ENCODE assay signal across 10 cellular contexts in the genomic region with DNA sequence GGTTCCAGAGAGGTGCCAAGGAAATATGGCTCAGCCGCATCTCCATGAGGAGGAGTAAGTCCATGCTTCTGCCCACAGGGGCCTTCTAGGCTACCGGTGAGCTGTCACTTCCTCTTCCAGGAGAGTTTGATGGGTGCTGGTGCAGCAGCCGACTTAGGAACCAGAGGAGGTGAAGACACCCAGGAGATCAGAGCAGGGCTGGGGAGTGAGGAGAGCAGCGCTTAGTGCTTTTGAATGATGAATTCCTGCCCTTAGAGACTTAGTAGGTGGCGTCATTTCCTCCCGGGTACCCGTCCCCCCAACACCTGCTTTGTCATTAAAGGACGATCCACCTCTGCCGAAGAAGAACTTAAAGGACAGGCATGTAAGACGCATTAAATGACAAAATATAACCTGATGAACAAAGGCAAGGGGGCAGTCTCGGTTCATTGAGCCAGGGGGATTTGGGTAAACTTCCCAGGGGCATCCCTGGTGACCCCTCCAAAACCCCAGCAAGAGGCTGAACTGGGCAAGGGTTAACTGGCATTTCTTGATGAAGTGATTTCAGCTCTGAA.
DNase-seq lines count a peak whose midpoint lies in the region; ATAC-seq, FAIRE-seq and TF ChIP-seq lines count a peak whose summit lies in the region.
"Had no signal": no experiment of that assay in that cellular context is flagged by ENCODE, and none has a peak within 500 bp of the region (broad histone marks: within the 10 kb centered on the region; RNA-seq: fewer than 3 reads in every experiment).

No MANE protein-coding gene starts in this region.

- no peak overlapping the region for H3K9ac ChIP-seq in H9 (ENCODE audit: extremely low read depth, insufficient read length, low read length)
- no peak overlapping the region for H3K9ac ChIP-seq in mesenchymal stem cell (ENCODE audit: low read length)

- no peak overlapping the region for H2AK5ac ChIP-seq in H9 (ENCODE audit: insufficient read length, low read length)
- H2AK5ac ChIP-seq in mesenchymal stem cell (ENCODE audit: low read length, severe bottlenecking) = no peak overlapping the region

- H3K23me2 ChIP-seq in H9 (ENCODE audit: insufficient read length, low read depth, low read length, poor library complexity, severe bottlenecking) = no peaks in the 10 kb centered on the region

- no peaks in the 10 kb centered on the region for H3K36me3 Mint-ChIP-seq in H9 (ENCODE audit: insufficient read depth in 1 of 3, low read depth in 3 of 3)

- H4K8ac ChIP-seq in H9 (replicated peaks; ENCODE audit: insufficient read length, low read depth, low read length) (no peak overlapping the region), mesenchymal stem cell (ENCODE audit: low read length) (peak overlapping the region; percentile 83)

- H3K27me3 ChIP-seq in H9 (ENCODE audit: insufficient read depth, low read length) (no peaks in the 10 kb centered on the region; the same call in 1 of the 2 replicates), mesenchymal stem cell (ENCODE audit: control insufficient read depth in 1 of 2, insufficient read depth in 1 of 2, low read length in 2 of 2) (peaks cover 41 to 77% of the 10 kb centered on the region in 2 experiments)
- H3K27me3 ChIP-seq: SJSA1 had no signal

- no peaks in the 10 kb centered on the region for H3K79me2 ChIP-seq in H9 (ENCODE audit: insufficient read depth, low read length)

- no peak overlapping the region for H3K4ac ChIP-seq in H9 (ENCODE audit: low read depth, low read length)
- no peak overlapping the region for H3K4ac ChIP-seq in mesenchymal stem cell (ENCODE audit: low read depth in 1 of 2, low read length in 2 of 2)

- H3K4me1 ChIP-seq in H9 (ENCODE audit: insufficient read depth, low read length) = 0 out of 2 replicates have a peak, but pooled peaks cover 2% of the 10 kb centered on the region
- H3K4me1 ChIP-seq in mesenchymal stem cell (ENCODE audit: control insufficient read depth, insufficient read depth, low read depth, low read length) = no peaks in the 10 kb centered on the region
- H3K4me1 ChIP-seq: SJSA1 had no signal

- H2AFZ ChIP-seq in H9 (ENCODE audit: low read length) = no peak overlapping the region
- no peak overlapping the region for H2AFZ ChIP-seq in mesenchymal stem cell (ENCODE audit: low read depth, low read length)

- H3K27ac ChIP-seq in H9 (ENCODE audit: insufficient read length, low read depth, low read length) (no peak overlapping the region), mesenchymal stem cell (ENCODE audit: low read length, poor library complexity, severe bottlenecking) (no peak overlapping the region)
- H3K27ac ChIP-seq: SJSA1 had no signal

- H3K9me3 ChIP-seq in H9 (ENCODE audit: control insufficient read depth, low read depth, low read length) (no peaks in the 10 kb centered on the region), mesenchymal stem cell (ENCODE audit: control insufficient read depth, low read length) (no peaks in the 10 kb centered on the region)
- H3K9me3 ChIP-seq: SJSA1 had no signal

- H3K27ac Mint-ChIP-seq in H9 = peak overlapping the region in 1 of 3 experiments; percentile 37; a peak in 1 of 7 replicates

- H3K4me3 ChIP-seq in mesenchymal stem cell (ENCODE audit: insufficient read depth in 1 of 2, low read depth in 1 of 2, low read length in 2 of 2) = peak overlapping the region in 1 of 2 experiments; percentile 44
- H3K4me3 ChIP-seq: SJSA1 had no signal

- H2BK15ac ChIP-seq in H9 (ENCODE audit: low read depth, low read length) (no peak overlapping the region), mesenchymal stem cell (ENCODE audit: low read depth, poor library complexity, severe bottlenecking) (peak overlapping the region; percentile 41)

- H4K20me1 ChIP-seq in H9 (ENCODE audit: control insufficient read depth, insufficient read depth, insufficient read length) = no peaks in the 10 kb centered on the region

- DNase-seq in AML-193 (lab: John Stamatoyannopoulos, UW) = peak; percentile 36 to 43
- peak; percentile 36 for DNase-seq in H9
- DNase-seq in activated CD8-positive, alpha-beta memory T cell treated with anti-CD3 and anti-CD28 coated beads, Interleukin-2, amount 50 U/mL, for 4 hours = peak; percentile 26
- no peak for DNase-seq in mesenchymal stem cell
- no peak for DNase-seq in midbrain (lab: John Stamatoyannopoulos, UW)
- DNase-seq in HTR-8/SVneo (ENCODE audit: insufficient read length, low spot score) = no peak

- WGBS in H9 (ENCODE audit: extremely low coverage, insufficient read length, low lambda C conversion rate) = no CpG with 5 or more reads among the region's 11 CpGs
- 78% methylated on average over 11 of the region's 11 CpGs for WGBS in mesenchymal stem cell

- H2BK5ac ChIP-seq in H9 (ENCODE audit: insufficient read length, low read length) = no peak overlapping the region
- H2BK5ac ChIP-seq in mesenchymal stem cell (ENCODE audit: low read depth, low read length, poor library complexity, severe bottlenecking) = no peak overlapping the region

- no peak overlapping the region for H3T11ph ChIP-seq in H9 (ENCODE audit: low read length)

- H2BK120ac ChIP-seq in H9 (ENCODE audit: low read depth, low read length, poor library complexity, severe bottlenecking) = peak overlapping the region; percentile 39
- H2BK120ac ChIP-seq in mesenchymal stem cell (ENCODE audit: low read depth, low read length) = no peak overlapping the region

- H2BK12ac ChIP-seq in H9 (ENCODE audit: insufficient read length, low read depth, low read length) = no peak overlapping the region
- H2BK12ac ChIP-seq in mesenchymal stem cell (ENCODE audit: low read length in 2 of 2) = peak overlapping the region in 1 of 2 experiments; percentile 76

- no peak overlapping the region for H3K56ac ChIP-seq in H9 (ENCODE audit: insufficient read length, low read depth, low read length)

- H3K18ac ChIP-seq in H9 (ENCODE audit: insufficient read length, low read depth, low read length) (no peak overlapping the region), mesenchymal stem cell (ENCODE audit: low read depth in 1 of 2, low read length in 2 of 2) (peak overlapping the region in 1 of 2 experiments; percentile 38)

- no peak for FAIRE-seq in HTR-8/SVneo (lab: Jason Lieb, UNC)
- FAIRE-seq: islet of Langerhans had no signal

- H3K36me3 ChIP-seq in mesenchymal stem cell (ENCODE audit: control insufficient read depth in 1 of 2, insufficient read depth in 2 of 2, low read depth in 1 of 2, low read length in 2 of 2) = no peaks in the 10 kb centered on the region
- H3K36me3 ChIP-seq: SJSA1 had no signal

- peak overlapping the region; percentile 83 for H3K14ac ChIP-seq in H9 (ENCODE audit: insufficient read depth, low read length)
- H3K14ac ChIP-seq in mesenchymal stem cell (ENCODE audit: low read length in 2 of 2) = no peak overlapping the region

- ATAC-seq in GM18519 (IDR thresholded peaks at IDR 0.05; ENCODE audit: low FRiP score, unreplicated experiment) (no peak), HG02973 (IDR thresholded peaks at IDR 0.05; ENCODE audit: unreplicated experiment) (no peak)

- H3K23ac ChIP-seq in H9 (ENCODE audit: insufficient read length, low read depth, low read length) (no peak overlapping the region), mesenchymal stem cell (ENCODE audit: low read length in 2 of 2) (peak overlapping the region in 1 of 2 experiments; percentile 26)

- H2BK20ac ChIP-seq in H9 (ENCODE audit: low read depth, low read length, poor library complexity, severe bottlenecking) = no peak overlapping the region

- H3K79me1 ChIP-seq in H9 (ENCODE audit: insufficient read depth, low read depth, low read length, poor library complexity, severe bottlenecking) = no peaks in the 10 kb centered on the region
- no peaks in the 10 kb centered on the region for H3K79me1 ChIP-seq in mesenchymal stem cell (replicated peaks; ENCODE audit: low read length, poor library complexity, severe bottlenecking)

- H3K4me1 Mint-ChIP-seq in H9 = peaks cover 24 to 29% of the 10 kb centered on the region in 2 experiments

- TF ChIP-seq CTCF in H9 (conservative IDR thresholded peaks at IDR 0.05) = no peak

- H3K4me2 ChIP-seq in H9 (ENCODE audit: insufficient read depth, insufficient read length, low read length) (peak overlapping the region; percentile 75), mesenchymal stem cell (ENCODE audit: low read length, poor library complexity, severe bottlenecking) (peak overlapping the region; percentile 54)

- H3K27me3 Mint-ChIP-seq in H9 (ENCODE audit: low read depth) = peaks cover 33% of the 10 kb centered on the region

- no peaks in the 10 kb centered on the region; a peak in 1 of 5 replicates for H3K9me3 Mint-ChIP-seq in H9

- H4K91ac ChIP-seq in H9 (ENCODE audit: insufficient read length, low read depth, low read length) (no peak overlapping the region), mesenchymal stem cell (ENCODE audit: low read length) (no peak overlapping the region)

- H3K4me3 Mint-ChIP-seq in H9 = peak overlapping the region; percentile 58 to 75

- H4K5ac ChIP-seq in H9 (ENCODE audit: insufficient read length, low read depth, low read length) = no peak overlapping the region

Comparison
In these comparisons a context has a peak if more than half of its experiments do, and no peak if none do; other contexts are left out.
1. DNase-seq: peak in AML-193 (2 of 2), H9 (single experiment) and activated CD8-positive, alpha-beta memory T cell treated with anti-CD3 and anti-CD28 coated beads, Interleukin-2, amount 50 U/mL, for 4 hours (single experiment); none in mesenchymal stem cell (single experiment), midbrain (single experiment) and HTR-8/SVneo (single experiment).